In the genomic region with DNA sequence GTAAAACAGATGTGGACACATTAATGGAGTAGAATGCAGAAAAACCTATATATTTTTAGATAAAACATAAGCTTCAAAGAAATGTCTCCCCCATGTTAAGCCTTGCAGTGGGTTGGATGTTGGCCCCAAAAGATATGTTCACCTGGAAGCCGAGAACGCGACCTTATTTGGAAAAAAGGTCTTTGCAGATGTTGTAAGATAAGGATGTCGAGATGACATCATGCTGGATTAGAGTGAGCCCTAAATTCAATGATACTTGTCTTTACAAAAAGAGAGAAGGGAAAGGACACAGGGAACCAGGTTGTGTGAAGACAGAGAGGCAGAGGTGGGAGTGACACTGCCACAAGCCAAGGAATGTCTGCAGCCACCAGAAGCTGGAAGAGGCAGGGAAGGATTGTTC, we compare ENCODE assay signal across 12 cellular contexts.
"Had no signal": no experiment of that assay in that cellular context is flagged by ENCODE, and none has a peak within 500 bp of the region (broad histone marks: within the 10 kb centered on the region; RNA-seq: fewer than 3 reads in every experiment).

No MANE protein-coding gene starts in this region.

- H3K9me3 ChIP-seq: heart left ventricle, mucosa of descending colon, ovary, testis had no signal

- H3K4me3 ChIP-seq: cardiac muscle cell, heart left ventricle, mucosa of descending colon, neural progenitor cell, ovary, testis had no signal

- DNase-seq: activated CD4-positive, alpha-beta T cell treated with anti-CD3 and anti-CD28 coated beads, Interleukin-2, amount 50 U/mL, for 4 hours; activated gamma-delta T cell treated with Interleukin-2 at 50 U/mL for 16 hours; foreskin melanocyte; heart left ventricle; mammary epithelial cell; mucosa of descending colon; ovary; stimulated activated CD4-positive, alpha-beta T cell treated with anti-CD3 and anti-CD28 coated beads, Interleukin-12 subunit alpha, Interleukin-12 subunit beta, amount 100 ng/mL, for 4 hours; stimulated activated naive CD8-positive, alpha-beta T cell treated with anti-CD3 and anti-CD28 coated beads, Interleukin-15, Interleukin-2, amounts not matched to agents 100 U/mL and 50 U/mL, for 24 hours; testis had no signal

- H3K27ac Mint-ChIP-seq: neural progenitor cell had no signal

- ATAC-seq: heart left ventricle, mucosa of descending colon had no signal

- H3K9me3 Mint-ChIP-seq: neural progenitor cell had no signal

- H3K27ac ChIP-seq: cardiac muscle cell, neural progenitor cell, ovary, testis had no signal

- H3K27me3 ChIP-seq: cardiac muscle cell, heart left ventricle, ovary, testis had no signal

- H3K36me3 ChIP-seq: cardiac muscle cell, heart left ventricle, neural progenitor cell, ovary had no signal
